ENCODE assay signal across 8 cellular contexts in the genomic region with DNA sequence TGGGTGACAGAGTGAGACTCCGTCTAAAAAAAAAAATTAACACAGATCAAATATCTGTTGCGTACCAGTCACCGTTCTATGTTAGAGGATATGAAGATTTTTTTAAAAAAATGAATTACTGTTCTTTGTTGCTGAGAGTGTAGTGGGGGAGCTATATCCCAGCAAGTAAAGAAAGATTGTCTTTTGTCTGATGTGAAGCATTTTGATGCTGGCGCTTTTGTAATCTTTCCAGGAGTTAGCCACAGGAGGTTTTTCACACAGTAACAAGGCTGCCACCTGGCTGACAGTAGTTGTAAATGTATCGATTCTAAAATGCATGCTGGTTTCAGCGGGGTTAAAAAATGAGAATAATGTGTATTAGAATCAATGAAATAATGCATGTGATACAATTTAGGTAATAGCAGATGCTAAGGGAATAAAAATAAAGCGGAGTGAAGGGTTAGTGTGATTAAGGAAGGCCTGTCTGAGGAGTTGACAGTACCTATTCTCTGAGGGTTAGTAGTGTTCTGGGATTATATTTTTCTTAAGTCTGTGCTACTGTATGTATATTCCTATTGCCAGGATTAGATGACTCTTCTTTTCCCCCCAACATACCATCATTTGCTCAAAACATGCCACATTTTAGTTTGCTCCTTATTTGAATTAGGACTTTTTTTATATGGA. TPM values are rescaled to one million over a fixed set of nuclear protein-coding genes. Genes with fewer than 3 reads are reported as not detected.
DNase-seq lines count a peak whose midpoint lies in the region; ATAC-seq and TF ChIP-seq lines count a peak whose summit lies in the region.

No MANE protein-coding gene starts in this region.

- in situ Hi-C loops in IMR-90 (cut with MboI; ENCODE audit: low sequenced_read_pairs) = loop anchor here (10.0 kb wide), 1 partner anchor 435 kb away; no protein-coding TSS in a partner anchor

- 42 to 100% methylated on average over 1 to 4 of the region's 7 CpGs for WGBS in IMR-90 (ENCODE audit: extremely low coverage in 2 of 2, insufficient read length in 1 of 2), 2 experiments

- H3K4me1 ChIP-seq in IMR-90 (ENCODE audit: control insufficient read depth, insufficient read depth, low read length) = no peaks in the 10 kb centered on the region
- peaks cover 15% of the 10 kb centered on the region for H3K4me1 ChIP-seq in iPS-18a (ENCODE audit: control insufficient read depth, low read depth, low read length)

- no peaks in the 10 kb centered on the region for H3K9me1 ChIP-seq in IMR-90 (ENCODE audit: insufficient read depth, low read length)

- intact Hi-C loops in IMR-90 (cut with micrococcal nuclease) = loop anchor here (1.0 kb wide), 2 partner anchors 104 to 124 kb away; no protein-coding TSS in a partner anchor

- TF ChIP-seq RAD21 in IMR-90 (IDR thresholded peaks at IDR 0.05; ENCODE audit: low read length) = peak; percentile 71

- no peak for ATAC-seq in IMR-90 (ENCODE audit: low read depth)
- no peak for ATAC-seq in left lobe of liver
- no peak for ATAC-seq in HG03521 (IDR thresholded peaks at IDR 0.05; ENCODE audit: unreplicated experiment)

- dilution Hi-C loops in IMR-90 (cut with HindIII; ENCODE audit: low sequenced_read_pairs, unreplicated experiment) = loop anchor here (25.0 kb wide), 1 partner anchor 118 kb away; no protein-coding TSS in a partner anchor

- no peak overlapping the region for H3K4ac ChIP-seq in IMR-90 (ENCODE audit: low read depth, low read length)

- no peak overlapping the region for H2BK5ac ChIP-seq in IMR-90 (ENCODE audit: low read depth, low read length, poor library complexity, severe bottlenecking)

- H3K9me3 ChIP-seq in IMR-90 (ENCODE audit: control insufficient read depth, insufficient read depth, low read length) = no peaks in the 10 kb centered on the region
- no peaks in the 10 kb centered on the region for H3K9me3 ChIP-seq in iPS-18a (ENCODE audit: control insufficient read depth, low read depth, low read length)

- H3K14ac ChIP-seq in IMR-90 (replicated peaks; ENCODE audit: low read depth, low read length) = no peak overlapping the region

- no peak overlapping the region for H3K56ac ChIP-seq in IMR-90 (ENCODE audit: extremely low read depth, insufficient read depth, low read length)

- no peak overlapping the region; a peak in 1 of 4 replicates for H4K8ac ChIP-seq in IMR-90 (ENCODE audit: low read depth in 2 of 2, low read length in 2 of 2)

- H4K91ac ChIP-seq in IMR-90 (ENCODE audit: insufficient read depth, low read depth, low read length) = no peak overlapping the region

- H4K20me1 ChIP-seq in IMR-90 (ENCODE audit: insufficient read depth, low read length) = peaks cover 8% of the 10 kb centered on the region

- CTCF ChIA-PET in IMR-90 (lab: Yijun Ruan, JAX) = interaction anchor here (0.6 to 1.9 kb wide), 8 partner anchors 9 to 162 kb away, joined by 3 to 9 read pairs (median 4); no protein-coding TSS in a partner anchor
- CTCF ChIA-PET in RWPE1 (lab: Yijun Ruan, JAX) = interaction anchor here (0.6 to 2.2 kb wide), 12 partner anchors 14 to 676 kb away, joined by 3 to 10 read pairs (median 4); no protein-coding TSS in a partner anchor

- no peak overlapping the region for H2BK120ac ChIP-seq in IMR-90 (ENCODE audit: low read depth, low read length)

- peak; percentile 77 for DNase-seq in EH (ENCODE audit: low read depth)
- DNase-seq in IMR-90 = peak; percentile 81
- peak; percentile 59 for DNase-seq in RWPE1 (ENCODE audit: low spot score)
- DNase-seq in amniotic stem cell (lab: John Stamatoyannopoulos, UW) = peak; percentile 52
- peak; percentile 24 to 40 for DNase-seq in stimulated activated CD4-positive, alpha-beta T cell treated with anti-CD3 and anti-CD28 coated beads, Interleukin-15, amount 100 ng/mL, for 48 hours (ENCODE audit: low read depth in 2 of 2)
- no peak for DNase-seq in left lobe of liver (ENCODE audit: low spot score)

- no peaks in the 10 kb centered on the region for H3K27me3 ChIP-seq in IMR-90 (ENCODE audit: control insufficient read depth, insufficient read depth, low read length)
- H3K27me3 ChIP-seq in iPS-18a (ENCODE audit: control insufficient read depth, insufficient read depth, low read length) = no peaks in the 10 kb centered on the region

- H3K27ac ChIP-seq in IMR-90 (ENCODE audit: insufficient read depth, low read length) (no peak overlapping the region), RWPE1 (peak overlapping the region; percentile 61), iPS-18a (ENCODE audit: low read length) (no peak overlapping the region)

- H4K5ac ChIP-seq in IMR-90 (ENCODE audit: low read depth, low read length) = no peak overlapping the region

- H3K4me3 ChIP-seq in IMR-90 (ENCODE audit: insufficient read depth, low read depth, low read length) (no peak overlapping the region), iPS-18a (ENCODE audit: low read length) (peak overlapping the region; percentile 17)

- no peak overlapping the region for H2AK5ac ChIP-seq in IMR-90 (ENCODE audit: low read depth, low read length)

- TF ChIP-seq CTCF in IMR-90 (conservative IDR thresholded peaks at IDR 0.05; ENCODE audit: low read depth, low read length) (peak; percentile 70), RWPE1 (conservative IDR thresholded peaks at IDR 0.05; ENCODE audit: low read depth) (peak; percentile 81)

- H3K9ac ChIP-seq in IMR-90 (ENCODE audit: low read depth, low read length) (no peak overlapping the region), iPS-18a (ENCODE audit: low read length) (no peak overlapping the region)

- no peak overlapping the region for H2BK20ac ChIP-seq in IMR-90 (ENCODE audit: low read depth, low read length)

- TF ChIP-seq POLR2A in IMR-90 (IDR thresholded peaks at IDR 0.05; ENCODE audit: low read depth, low read length) = no peak

- no peaks in the 10 kb centered on the region for H3K36me3 ChIP-seq in IMR-90 (ENCODE audit: control insufficient read depth, insufficient read depth, low read length)
- H3K36me3 ChIP-seq in iPS-18a (ENCODE audit: control insufficient read depth, low read depth, low read length) = peaks cover 8% of the 10 kb centered on the region

- POLR2A ChIA-PET in IMR-90 (lab: Charles Lee; ENCODE audit: unreplicated experiment) = no interaction called here
- POLR2A ChIA-PET in RWPE1 (lab: Yijun Ruan, JAX; ENCODE audit: low non-redundant PET) = no interaction called here

- H3K23ac ChIP-seq in IMR-90 (ENCODE audit: low read depth, low read length) = no peak overlapping the region; the same call in 1 of the 2 replicates

- H2AFZ ChIP-seq in IMR-90 (replicated peaks; ENCODE audit: low read length, poor library complexity) = no peak overlapping the region

- no peak overlapping the region for H2AK9ac ChIP-seq in IMR-90 (replicated peaks; ENCODE audit: low read depth, low read length, poor library complexity)

- H3K79me1 ChIP-seq in IMR-90 (ENCODE audit: low read depth in 1 of 2, low read length in 2 of 2) = peaks cover 0 to 3% of the 10 kb centered on the region in 2 experiments; a peak in 1 of 4 replicates

- BruUV-seq in IMR-90 (replicated peaks; lab: Mats Ljungman, UMichigan) = no TSS peak

- no peak overlapping the region for H2BK15ac ChIP-seq in IMR-90 (ENCODE audit: low read depth, low read length)

- H3K18ac ChIP-seq in IMR-90 (ENCODE audit: low read depth, low read length) = no peak overlapping the region

- peak overlapping the region; percentile 55; the same call in 1 of the 2 replicates for H3K4me2 ChIP-seq in IMR-90 (ENCODE audit: low read depth, low read length)

TF ChIP-seq in IMR-90, 13 proteins besides CTCF, POLR2A, EP300 and RAD21:
- TF ChIP-seq SMC3 (IDR thresholded peaks at IDR 0.05; ENCODE audit: low read depth, low read length) (peak; percentile 74), CHD1 (IDR thresholded peaks at IDR 0.05; ENCODE audit: low read depth, low read length) (no peak), CEBPB (IDR thresholded peaks at IDR 0.05; ENCODE audit: low read depth, low read length) (0 out of 2 replicates have a peak, but pooled peaks have one; percentile 19)

RNA-seq across cellular contexts. Expression of a gene that starts 3.4 kb away (rescaled TPM):
- total RNA-seq in IMR-90 (2012; rRNA removed) (53.6 and 68.6 TPM in 2 replicates), left lobe of liver (4.6 TPM)
- polyA plus RNA-seq in IMR-90 (2012; rRNA removed) = 36.0 and 37.8 TPM in 2 replicates
- 38.0 and 42.0 TPM in 2 replicates for polyA plus RNA-seq in IMR-90 (2012; cell fraction: cytosol; rRNA removed)
- 12.0 and 34.2 TPM in 2 replicates for polyA plus RNA-seq in IMR-90 (2012; cell fraction: nucleus; rRNA removed; ENCODE audit: low replicate concordance)
